In genomic region chr2:52336951-52337350, GRCh38 we compare ENCODE assay signal across 1 cellular context.
TF ChIP-seq lines count a peak whose summit lies in the region.

No MANE protein-coding gene starts in this region.

TF ChIP-seq in GM23338, 12 proteins besides CTCF, POLR2A, EP300 and RAD21:
- TF ChIP-seq, protein P1, sequence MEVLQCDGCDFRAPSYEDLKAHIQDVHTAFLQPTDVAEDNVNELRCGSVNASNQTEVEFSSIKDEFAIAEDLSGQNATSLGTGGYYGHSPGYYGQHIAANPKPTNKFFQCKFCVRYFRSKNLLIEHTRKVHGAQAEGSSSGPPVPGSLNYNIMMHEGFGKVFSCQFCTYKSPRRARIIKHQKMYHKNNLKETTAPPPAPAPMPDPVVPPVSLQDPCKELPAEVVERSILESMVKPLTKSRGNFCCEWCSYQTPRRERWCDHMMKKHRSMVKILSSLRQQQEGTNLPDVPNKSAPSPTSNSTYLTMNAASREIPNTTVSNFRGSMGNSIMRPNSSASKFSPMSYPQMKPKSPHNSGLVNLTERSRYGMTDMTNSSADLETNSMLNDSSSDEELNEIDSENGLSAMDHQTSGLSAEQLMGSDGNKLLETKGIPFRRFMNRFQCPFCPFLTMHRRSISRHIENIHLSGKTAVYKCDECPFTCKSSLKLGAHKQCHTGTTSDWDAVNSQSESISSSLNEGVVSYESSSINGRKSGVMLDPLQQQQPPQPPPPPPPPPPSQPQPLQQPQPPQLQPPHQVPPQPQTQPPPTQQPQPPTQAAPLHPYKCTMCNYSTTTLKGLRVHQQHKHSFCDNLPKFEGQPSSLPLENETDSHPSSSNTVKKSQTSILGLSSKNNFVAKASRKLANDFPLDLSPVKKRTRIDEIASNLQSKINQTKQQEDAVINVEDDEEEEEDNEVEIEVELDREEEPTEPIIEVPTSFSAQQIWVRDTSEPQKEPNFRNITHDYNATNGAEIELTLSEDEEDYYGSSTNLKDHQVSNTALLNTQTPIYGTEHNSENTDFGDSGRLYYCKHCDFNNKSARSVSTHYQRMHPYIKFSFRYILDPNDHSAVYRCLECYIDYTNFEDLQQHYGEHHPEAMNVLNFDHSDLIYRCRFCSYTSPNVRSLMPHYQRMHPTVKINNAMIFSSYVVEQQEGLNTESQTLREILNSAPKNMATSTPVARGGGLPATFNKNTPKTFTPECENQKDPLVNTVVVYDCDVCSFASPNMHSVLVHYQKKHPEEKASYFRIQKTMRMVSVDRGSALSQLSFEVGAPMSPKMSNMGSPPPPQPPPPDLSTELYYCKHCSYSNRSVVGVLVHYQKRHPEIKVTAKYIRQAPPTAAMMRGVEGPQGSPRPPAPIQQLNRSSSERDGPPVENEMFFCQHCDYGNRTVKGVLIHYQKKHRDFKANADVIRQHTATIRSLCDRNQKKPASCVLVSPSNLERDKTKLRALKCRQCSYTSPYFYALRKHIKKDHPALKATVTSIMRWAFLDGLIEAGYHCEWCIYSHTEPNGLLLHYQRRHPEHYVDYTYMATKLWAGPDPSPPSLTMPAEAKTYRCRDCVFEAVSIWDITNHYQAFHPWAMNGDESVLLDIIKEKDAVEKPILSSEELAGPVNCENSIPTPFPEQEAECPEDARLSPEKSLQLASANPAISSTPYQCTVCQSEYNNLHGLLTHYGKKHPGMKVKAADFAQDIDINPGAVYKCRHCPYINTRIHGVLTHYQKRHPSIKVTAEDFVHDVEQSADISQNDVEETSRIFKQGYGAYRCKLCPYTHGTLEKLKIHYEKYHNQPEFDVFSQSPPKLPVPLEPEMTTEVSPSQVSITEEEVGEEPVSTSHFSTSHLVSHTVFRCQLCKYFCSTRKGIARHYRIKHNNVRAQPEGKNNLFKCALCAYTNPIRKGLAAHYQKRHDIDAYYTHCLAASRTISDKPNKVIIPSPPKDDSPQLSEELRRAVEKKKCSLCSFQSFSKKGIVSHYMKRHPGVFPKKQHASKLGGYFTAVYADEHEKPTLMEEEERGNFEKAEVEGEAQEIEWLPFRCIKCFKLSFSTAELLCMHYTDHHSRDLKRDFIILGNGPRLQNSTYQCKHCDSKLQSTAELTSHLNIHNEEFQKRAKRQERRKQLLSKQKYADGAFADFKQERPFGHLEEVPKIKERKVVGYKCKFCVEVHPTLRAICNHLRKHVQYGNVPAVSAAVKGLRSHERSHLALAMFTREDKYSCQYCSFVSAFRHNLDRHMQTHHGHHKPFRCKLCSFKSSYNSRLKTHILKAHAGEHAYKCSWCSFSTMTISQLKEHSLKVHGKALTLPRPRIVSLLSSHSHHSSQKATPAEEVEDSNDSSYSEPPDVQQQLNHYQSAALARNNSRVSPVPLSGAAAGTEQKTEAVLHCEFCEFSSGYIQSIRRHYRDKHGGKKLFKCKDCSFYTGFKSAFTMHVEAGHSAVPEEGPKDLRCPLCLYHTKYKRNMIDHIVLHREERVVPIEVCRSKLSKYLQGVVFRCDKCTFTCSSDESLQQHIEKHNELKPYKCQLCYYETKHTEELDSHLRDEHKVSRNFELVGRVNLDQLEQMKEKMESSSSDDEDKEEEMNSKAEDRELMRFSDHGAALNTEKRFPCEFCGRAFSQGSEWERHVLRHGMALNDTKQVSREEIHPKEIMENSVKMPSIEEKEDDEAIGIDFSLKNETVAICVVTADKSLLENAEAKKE (CRISPR knock-in tag; IDR thresholded peaks at IDR 0.05) = no peak
- TF ChIP-seq, protein P2, sequence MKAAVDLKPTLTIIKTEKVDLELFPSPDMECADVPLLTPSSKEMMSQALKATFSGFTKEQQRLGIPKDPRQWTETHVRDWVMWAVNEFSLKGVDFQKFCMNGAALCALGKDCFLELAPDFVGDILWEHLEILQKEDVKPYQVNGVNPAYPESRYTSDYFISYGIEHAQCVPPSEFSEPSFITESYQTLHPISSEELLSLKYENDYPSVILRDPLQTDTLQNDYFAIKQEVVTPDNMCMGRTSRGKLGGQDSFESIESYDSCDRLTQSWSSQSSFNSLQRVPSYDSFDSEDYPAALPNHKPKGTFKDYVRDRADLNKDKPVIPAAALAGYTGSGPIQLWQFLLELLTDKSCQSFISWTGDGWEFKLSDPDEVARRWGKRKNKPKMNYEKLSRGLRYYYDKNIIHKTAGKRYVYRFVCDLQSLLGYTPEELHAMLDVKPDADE (IDR thresholded peaks at IDR 0.05) = no peak
- TF ChIP-seq EZH2phosphoT487 (IDR thresholded peaks at IDR 0.05; ENCODE audit: unreplicated experiment) (no peak), POLR2AphosphoS5 (IDR thresholded peaks at IDR 0.05; ENCODE audit: low read depth) (no peak), REST (IDR thresholded peaks at IDR 0.05; ENCODE audit: unreplicated experiment) (no peak), JUNB (IDR thresholded peaks at IDR 0.05; ENCODE audit: unreplicated experiment) (no peak), STAT1 (IDR thresholded peaks at IDR 0.05; ENCODE audit: unreplicated experiment) (no peak), CREB1 (CRISPR knock-in tag; IDR thresholded peaks at IDR 0.05; ENCODE audit: low read depth) (no peak), EZH2 (IDR thresholded peaks at IDR 0.05; ENCODE audit: low read depth, unreplicated experiment) (no peak), NANOG (IDR thresholded peaks at IDR 0.05; ENCODE audit: borderline replicate concordance) (no peak), ZNF331 (CRISPR knock-in tag; IDR thresholded peaks at IDR 0.05; ENCODE audit: low read depth) (no peak)
